Comparison of ENCODE assay signal across 9 cellular contexts in the genomic region with DNA sequence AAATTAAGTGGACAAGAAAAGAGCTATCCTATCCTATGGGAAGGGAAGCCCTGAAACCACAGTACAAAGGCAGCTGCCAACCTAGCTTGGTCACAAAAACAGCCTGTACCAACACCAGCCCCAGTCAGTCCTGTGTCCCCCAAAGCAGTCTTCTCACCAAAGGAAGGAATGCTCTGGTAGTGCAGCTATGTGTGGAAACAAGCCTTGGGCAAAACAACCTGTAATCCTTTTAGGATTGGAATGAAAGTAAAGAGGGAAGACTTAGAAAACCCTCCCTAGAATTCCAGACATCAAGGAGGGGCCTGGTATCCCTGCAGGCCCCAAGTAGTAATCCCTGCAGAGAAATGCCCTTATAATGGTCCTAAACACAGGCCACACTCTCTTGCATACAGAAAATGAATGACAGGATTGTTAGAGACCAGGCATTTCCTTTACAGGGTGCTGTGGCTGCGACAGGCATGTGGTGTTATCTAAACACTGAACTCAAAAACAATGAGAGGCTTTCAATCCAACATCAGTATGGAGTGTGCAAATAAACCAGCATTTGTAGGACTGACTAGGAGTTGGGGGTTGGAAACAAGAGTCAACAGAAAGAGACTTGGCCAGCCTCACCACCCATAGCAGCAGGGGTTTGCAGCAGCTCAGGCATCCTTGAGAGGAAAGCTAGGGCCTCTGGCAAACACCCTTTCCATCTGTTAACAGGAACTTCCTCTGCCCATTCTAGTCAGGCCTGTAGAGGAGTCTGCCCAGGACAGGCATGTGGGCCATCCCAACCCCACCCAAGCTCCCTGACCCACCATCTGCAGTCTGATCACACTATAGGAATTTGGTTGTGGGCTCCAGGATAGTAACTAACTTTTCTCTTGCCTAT. TPM values are rescaled to one million over a fixed set of nuclear protein-coding genes. Genes with fewer than 3 reads are reported as not detected.
DNase-seq lines count a peak whose midpoint lies in the region; ATAC-seq, FAIRE-seq and TF ChIP-seq lines count a peak whose summit lies in the region.
"Had no signal": no experiment of that assay in that cellular context is flagged by ENCODE, and none has a peak within 500 bp of the region (broad histone marks: within the 10 kb centered on the region; RNA-seq: fewer than 3 reads in every experiment).

No MANE protein-coding gene starts in this region.

- POLR2A ChIA-PET in HEK293T (lab: Yijun Ruan, JAX) = interaction anchor here (0.6 kb wide), 1 partner anchor 37 kb away, joined by 4 read pairs; no protein-coding TSS in a partner anchor

- no peak overlapping the region for H3K4me3 Mint-ChIP-seq in osteocyte (ENCODE audit: unreplicated experiment)

- H3K27me3 Mint-ChIP-seq in osteocyte (ENCODE audit: unreplicated experiment) = no peaks in the 10 kb centered on the region

- peak overlapping the region; percentile 95 for H3K27ac Mint-ChIP-seq in osteocyte (ENCODE audit: unreplicated experiment)

- H3K27ac ChIP-seq in epithelial cell of prostate = peak overlapping the region; percentile 6
- H3K27ac ChIP-seq: Peyer's patch had no signal

- DNase-seq in NCI-H774 (lab: John Stamatoyannopoulos, UW) (peak; percentile 0), epithelial cell of prostate (ENCODE audit: low read depth, low spot score) (no peak), osteocyte (ENCODE audit: extremely low spot score, unreplicated experiment) (no peak), HEK293T (ENCODE audit: extremely low spot score) (no peak)
- DNase-seq: Peyer's patch had no signal

- no peak for TF ChIP-seq CTCF in osteocyte (IDR thresholded peaks at IDR 0.05)

- peak; percentile 72 for FAIRE-seq in G401.6 (lab: Jason Lieb, UNC)

- H3K36me3 Mint-ChIP-seq in osteocyte (ENCODE audit: unreplicated experiment) = peaks cover 8% of the 10 kb centered on the region

- H3K9me3 Mint-ChIP-seq in osteocyte (ENCODE audit: unreplicated experiment) = no peaks in the 10 kb centered on the region

- CTCF ChIA-PET in HEK293T (lab: Yijun Ruan, JAX) = no interaction called here

- no peak for ATAC-seq in HG03095 (IDR thresholded peaks at IDR 0.05; ENCODE audit: unreplicated experiment)
- no peak for ATAC-seq in GM18858 (IDR thresholded peaks at IDR 0.05; ENCODE audit: unreplicated experiment)
- no peak for ATAC-seq in GM19455 (IDR thresholded peaks at IDR 0.05; ENCODE audit: unreplicated experiment)

- H3K4me1 Mint-ChIP-seq in osteocyte (ENCODE audit: unreplicated experiment) = peaks cover 75% of the 10 kb centered on the region

TF ChIP-seq in HEK293T, 16 proteins besides CTCF, POLR2A, EP300 and RAD21:
- TF ChIP-seq BHLHE40 (IDR thresholded peaks at IDR 0.05; ENCODE audit: borderline replicate concordance) = no peak
- no peak for TF ChIP-seq SUZ12 (IDR thresholded peaks at IDR 0.05)
- no peak for TF ChIP-seq TARDBP (IDR thresholded peaks at IDR 0.05)
- no peak for TF ChIP-seq FOXA1 (IDR thresholded peaks at IDR 0.05)
- no peak for TF ChIP-seq SP1 (IDR thresholded peaks at IDR 0.05)
- TF ChIP-seq, protein P1, sequence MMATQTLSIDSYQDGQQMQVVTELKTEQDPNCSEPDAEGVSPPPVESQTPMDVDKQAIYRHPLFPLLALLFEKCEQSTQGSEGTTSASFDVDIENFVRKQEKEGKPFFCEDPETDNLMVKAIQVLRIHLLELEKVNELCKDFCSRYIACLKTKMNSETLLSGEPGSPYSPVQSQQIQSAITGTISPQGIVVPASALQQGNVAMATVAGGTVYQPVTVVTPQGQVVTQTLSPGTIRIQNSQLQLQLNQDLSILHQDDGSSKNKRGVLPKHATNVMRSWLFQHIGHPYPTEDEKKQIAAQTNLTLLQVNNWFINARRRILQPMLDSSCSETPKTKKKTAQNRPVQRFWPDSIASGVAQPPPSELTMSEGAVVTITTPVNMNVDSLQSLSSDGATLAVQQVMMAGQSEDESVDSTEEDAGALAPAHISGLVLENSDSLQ (IDR thresholded peaks at IDR 0.05) = no peak
- TF ChIP-seq L3MBTL2 (conservative IDR thresholded peaks at IDR 0.05) = no peak
- TF ChIP-seq LEF1 (IDR thresholded peaks at IDR 0.05; ENCODE audit: borderline replicate concordance) = no peak
- TF ChIP-seq FOXK2 (IDR thresholded peaks at IDR 0.05) = no peak
- no peak for TF ChIP-seq ARNT (IDR thresholded peaks at IDR 0.05)
- TF ChIP-seq HDGF (IDR thresholded peaks at IDR 0.05; ENCODE audit: borderline replicate concordance) = no peak
- TF ChIP-seq ZNF384 (IDR thresholded peaks at IDR 0.05) = no peak
- TF ChIP-seq CTBP1 (IDR thresholded peaks at IDR 0.05; ENCODE audit: borderline replicate concordance) = no peak
- TF ChIP-seq NFRKB (IDR thresholded peaks at IDR 0.05) = no peak
- TF ChIP-seq FOXM1 (IDR thresholded peaks at IDR 0.05; ENCODE audit: borderline replicate concordance) = no peak
- no peak for TF ChIP-seq ELF4 (IDR thresholded peaks at IDR 0.05)

RNA-seq across cellular contexts. Expression of a gene that starts 59.1 kb away (rescaled TPM):
- 49.5 and 56.1 TPM in 2 replicates for total RNA-seq in osteocyte
